ENCODE assay signal across 12 cellular contexts in genomic region chr2:85852078-85852790, GRCh38. TPM values are rescaled to one million over a fixed set of nuclear protein-coding genes. Genes with fewer than 3 reads are reported as not detected.
A peak's percentile ranks its signal among the peaks of the same experiment; 100 is the strongest.
DNase-seq lines count a peak whose midpoint lies in the region; ATAC-seq and TF ChIP-seq lines count a peak whose summit lies in the region.
"Had no signal": no experiment of that assay in that cellular context is flagged by ENCODE, and none has a peak within 500 bp of the region (broad histone marks: within the 10 kb centered on the region; RNA-seq: fewer than 3 reads in every experiment).

No MANE protein-coding gene starts in this region.

- H2AK5ac ChIP-seq in neuronal stem cell (ENCODE audit: low read depth, low read length): no peak overlapping the region

- H3K9ac ChIP-seq in neuronal stem cell (ENCODE audit: low read depth, low read length, poor library complexity): no peak overlapping the region

- no peak overlapping the region for H3K23ac ChIP-seq in neuronal stem cell (ENCODE audit: low read depth, low read length, poor library complexity)

- peak; percentile 57 for DNase-seq in activated CD8-positive, alpha-beta memory T cell treated with anti-CD3 and anti-CD28 coated beads for 24 hours
- no peak for DNase-seq in activated CD8-positive, alpha-beta memory T cell treated with anti-CD3 and anti-CD28 coated beads, Interleukin-2, amount 50 U/mL, for 48 hours
- DNase-seq in activated B cell treated with CpG ODN at 0.5 μM for 24 hours: no peak
- DNase-seq in immature natural killer cell: no peak
- no peak for DNase-seq in thoracic aorta (ENCODE audit: low spot score)
- DNase-seq in SW 1271 (lab: John Stamatoyannopoulos, UW): no peak
- no peak for DNase-seq in stimulated activated CD4-positive, alpha-beta T cell treated with anti-CD3 and anti-CD28 coated beads, Interleukin-15, amount 100 ng/mL, for 24 hours
- DNase-seq in neuronal stem cell (ENCODE audit: low spot score): no peak
- DNase-seq: activated CD4-positive, alpha-beta T cell treated with anti-CD3 and anti-CD28 coated beads for 48 hours; brain microvascular endothelial cell; MM.1S had no signal

- H3K9me3 ChIP-seq in thoracic aorta (no peaks in the 10 kb centered on the region), neuronal stem cell (replicated peaks in 1 of 2; ENCODE audit: control insufficient read depth in 2 of 2, insufficient read depth in 1 of 2, low read depth in 1 of 2, low read length in 2 of 2) (no peaks in the 10 kb centered on the region)

- no peak overlapping the region for H2BK15ac ChIP-seq in neuronal stem cell (ENCODE audit: low read length)

- peak overlapping the region; percentile 8 for H3K4me3 ChIP-seq in thoracic aorta
- H3K4me3 ChIP-seq in neuronal stem cell (ENCODE audit: low read length in 2 of 2): no peak overlapping the region

- H3K27me3 ChIP-seq in thoracic aorta (replicated peaks; ENCODE audit: insufficient read depth): no peaks in the 10 kb centered on the region
- no peaks in the 10 kb centered on the region for H3K27me3 ChIP-seq in neuronal stem cell (ENCODE audit: control insufficient read depth in 3 of 3, insufficient read depth in 3 of 3, low read depth in 1 of 3, low read length in 3 of 3)
- H3K27me3 ChIP-seq: brain microvascular endothelial cell had no signal

- H4K8ac ChIP-seq in neuronal stem cell (ENCODE audit: low read depth, low read length): no peak overlapping the region

- H3K27ac ChIP-seq in thoracic aorta: peak overlapping the region in 1 of 2 donors; percentile 17
- H3K27ac ChIP-seq in neuronal stem cell (replicated peaks; ENCODE audit: low read length): no peak overlapping the region
- H3K27ac ChIP-seq: brain microvascular endothelial cell had no signal

- no peak overlapping the region for H3K14ac ChIP-seq in neuronal stem cell (ENCODE audit: low read length)

- no peak overlapping the region for H3K4me2 ChIP-seq in neuronal stem cell (ENCODE audit: insufficient read depth, low read length, poor library complexity, severe bottlenecking)

- intact Hi-C loops in activated B cell treated with CpG ODN at 0.5 μM for 24 hours (cut with micrococcal nuclease): loop anchor here (2.0 to 10.0 kb wide), 3 partner anchors 21 to 343 kb away; partner anchors contain the start of genes IMMT and MRPL35

- POLR2A ChIA-PET in activated B cell treated with CpG ODN at 0.5 μM for 24 hours (lab: Charles Lee): interaction anchor here (0.6 to 5.5 kb wide), 12 partner anchors 7 to 313 kb away, joined by 3 to 77 read pairs (median 5); partner anchors contain the start of genes MAT2A, POLR1A, PTCD3 and ST3GAL5

- no peak overlapping the region for H2BK120ac ChIP-seq in neuronal stem cell (ENCODE audit: low read depth, low read length)

- H3K79me1 ChIP-seq in neuronal stem cell (ENCODE audit: low read depth, low read length): no peaks in the 10 kb centered on the region

- H3K36me3 ChIP-seq in thoracic aorta (peaks cover 8% of the 10 kb centered on the region), neuronal stem cell (replicated peaks in 1 of 2; ENCODE audit: control insufficient read depth in 2 of 2, insufficient read depth in 2 of 2, low read length in 2 of 2) (no peaks in the 10 kb centered on the region)
- H3K36me3 ChIP-seq: brain microvascular endothelial cell had no signal

- H3K36me3 Mint-ChIP-seq in activated B cell treated with CpG ODN at 0.5 μM for 24 hours (ENCODE audit: low read depth) (peaks cover 72% of the 10 kb centered on the region), immature natural killer cell (peaks cover 12 to 28% (median 25%) of the 10 kb centered on the region in 3 donors)

- H3K27me3 Mint-ChIP-seq in activated B cell treated with CpG ODN at 0.5 μM for 24 hours (no peaks in the 10 kb centered on the region), immature natural killer cell (ENCODE audit: low read depth in 3 of 3) (peaks cover 10 to 26% (median 22%) of the 10 kb centered on the region in 3 donors)

- H3K27ac Mint-ChIP-seq in activated B cell treated with CpG ODN at 0.5 μM for 24 hours: peak overlapping the region; percentile 99
- peak overlapping the region; percentile 97 to 100 (median 100) for H3K27ac Mint-ChIP-seq in immature natural killer cell

- WGBS in neuronal stem cell (ENCODE audit: extremely low coverage in 2 of 2, insufficient read length in 2 of 2, insufficient replicate concordance in 1 of 2), 2 donors: no CpG with 5 or more reads among the region's 9 CpGs

- no peak overlapping the region for H2AFZ ChIP-seq in neuronal stem cell (ENCODE audit: low read length)

- no peak overlapping the region for H3K18ac ChIP-seq in neuronal stem cell (ENCODE audit: low read length)

- H3K4me1 Mint-ChIP-seq in activated B cell treated with CpG ODN at 0.5 μM for 24 hours (peaks cover 81% of the 10 kb centered on the region), immature natural killer cell (peaks cover 65 to 79% of the 10 kb centered on the region in 2 donors)

- H3K4ac ChIP-seq in neuronal stem cell (ENCODE audit: low read length): no peak overlapping the region

- no peak overlapping the region for H4K91ac ChIP-seq in neuronal stem cell (ENCODE audit: low read depth, low read length, poor library complexity)

- no peak overlapping the region for H2BK5ac ChIP-seq in neuronal stem cell (ENCODE audit: low read length)

- peaks cover 2 to 15% of the 10 kb centered on the region in 2 donors for H3K4me1 ChIP-seq in thoracic aorta (ENCODE audit: control insufficient read depth in 1 of 2, low read depth in 2 of 2)
- H3K4me1 ChIP-seq in neuronal stem cell (ENCODE audit: control insufficient read depth in 2 of 2, insufficient read depth in 1 of 2, low read depth in 1 of 2, low read length in 2 of 2): no peaks in the 10 kb centered on the region

- H3K9me3 Mint-ChIP-seq in activated B cell treated with CpG ODN at 0.5 μM for 24 hours: peaks cover 13% of the 10 kb centered on the region
- no peaks in the 10 kb centered on the region for H3K9me3 Mint-ChIP-seq in immature natural killer cell

- CTCF ChIA-PET in activated B cell treated with CpG ODN at 0.5 μM for 24 hours (lab: Charles Lee): interaction anchor here (7.1 to 8.3 kb wide), 2 partner anchors 23 to 36 kb away, joined by 55 to 65 read pairs; partner anchors contain the start of gene ST3GAL5

- no peak for ATAC-seq in activated B cell treated with CpG ODN at 0.5 μM for 24 hours (ENCODE audit: low read depth)
- ATAC-seq in thoracic aorta (ENCODE audit: insufficient number of reproducible peaks, low FRiP score, low read depth): no peak
- ATAC-seq: HCT116 had no signal

- no peak overlapping the region for H2BK12ac ChIP-seq in neuronal stem cell (ENCODE audit: low read length)

- H3K4me3 Mint-ChIP-seq in activated B cell treated with CpG ODN at 0.5 μM for 24 hours (peak overlapping the region; percentile 79), immature natural killer cell (peak overlapping the region; percentile 84 to 91 (median 87))

- TF ChIP-seq CTCF in activated B cell treated with CpG ODN at 0.5 μM for 24 hours (IDR thresholded peaks at IDR 0.05) (no peak), thoracic aorta (IDR thresholded peaks at IDR 0.05) (no peak)

RNA-seq across cellular contexts. Expression of gene ST3GAL5, which starts 36.6 kb away (rescaled TPM):
- total RNA-seq in activated B cell treated with CpG ODN at 0.5 μM for 24 hours (56.4 and 70.7 TPM in 2 replicates), thoracic aorta (10 to 100 TPM; 11.9 to 32.7 TPM)
- 10 to 100 TPM; 15.0 to 20.9 (median 19.9) TPM for polyA plus RNA-seq in immature natural killer cell
- 5.0 TPM for polyA plus RNA-seq in neuronal stem cell (2013, experiment 1 of 2)
- 5.3 TPM for polyA plus RNA-seq in neuronal stem cell (2013, experiment 2 of 2)
